ENCODE assay signal across 8 cellular contexts in genomic region chr4:16225139-16225538, GRCh38. TPM values are rescaled to one million over a fixed set of nuclear protein-coding genes. Genes with fewer than 3 reads are reported as not detected.
DNase-seq lines count a peak whose midpoint lies in the region; ATAC-seq and TF ChIP-seq lines count a peak whose summit lies in the region.

No MANE protein-coding gene starts in this region.

- H3K27ac ChIP-seq in thyroid gland = peak overlapping the region; percentile 71 to 96 (median 84)

- intact Hi-C loops in thyroid gland (cut with DNase I) = no loop called here

- H3K4me3 Mint-ChIP-seq in activated naive CD8-positive, alpha-beta T cell treated with anti-CD3 and anti-CD28 coated beads, Interleukin-2, amount 10 ng/mL, durations not matched to agents 7 days and 5 days = peak overlapping the region; percentile 90
- peak overlapping the region; percentile 86 to 91 (median 89) for H3K4me3 Mint-ChIP-seq in immature natural killer cell

- no peaks in the 10 kb centered on the region for H3K27me3 Mint-ChIP-seq in activated naive CD8-positive, alpha-beta T cell treated with anti-CD3 and anti-CD28 coated beads, Interleukin-2, amount 10 ng/mL, durations not matched to agents 7 days and 5 days
- H3K27me3 Mint-ChIP-seq in immature natural killer cell (ENCODE audit: low read depth in 3 of 3) = peaks cover 8 to 21% (median 13%) of the 10 kb centered on the region in 3 donors

- H3K9me3 Mint-ChIP-seq in activated naive CD8-positive, alpha-beta T cell treated with anti-CD3 and anti-CD28 coated beads, Interleukin-2, amount 10 ng/mL, durations not matched to agents 7 days and 5 days = no peaks in the 10 kb centered on the region
- H3K9me3 Mint-ChIP-seq in immature natural killer cell = no peaks in the 10 kb centered on the region

- H3K36me3 Mint-ChIP-seq in activated naive CD8-positive, alpha-beta T cell treated with anti-CD3 and anti-CD28 coated beads, Interleukin-2, amount 10 ng/mL, durations not matched to agents 7 days and 5 days = peaks cover 15% of the 10 kb centered on the region
- H3K36me3 Mint-ChIP-seq in immature natural killer cell = no peaks in the 10 kb centered on the region

- no peaks in the 10 kb centered on the region for H3K9me3 ChIP-seq in thyroid gland

- peak overlapping the region in 2 of 3 donors; percentile 53 to 67 for H3K4me3 ChIP-seq in thyroid gland (replicated peaks in 1 of 3)

- peaks cover 21 to 36% of the 10 kb centered on the region in 2 donors for H3K4me1 ChIP-seq in thyroid gland

- DNase-seq in AG08396 (ENCODE audit: low spot score) = peak; percentile 20
- DNase-seq in HT-29 (ENCODE audit: low spot score) = peak; percentile 26
- DNase-seq in activated naive CD8-positive, alpha-beta T cell treated with anti-CD3 and anti-CD28 coated beads, Interleukin-2, amount 10 ng/mL, durations not matched to agents 7 days and 5 days = no peak
- DNase-seq in immature natural killer cell = peak in 2 of 3 donors; percentile 6 to 14
- DNase-seq in thyroid gland = no peak
- no peak for DNase-seq in SKM-1 (lab: John Stamatoyannopoulos, UW; ENCODE audit: unreplicated experiment)
- DNase-seq in GM19240 (ENCODE audit: insufficient read length, low spot score) = no peak

- POLR2A ChIA-PET in activated naive CD8-positive, alpha-beta T cell treated with anti-CD3 and anti-CD28 coated beads, Interleukin-2, amount 10 ng/mL, durations not matched to agents 7 days and 5 days (lab: Charles Lee) = interaction anchor here (0.7 to 3.0 kb wide), 4 partner anchors 13 to 456 kb away, joined by 3 to 19 read pairs (median 4); no protein-coding TSS in a partner anchor

- 7 to 11% methylated on average over 5 of the region's 5 CpGs for WGBS in thyroid gland, 2 donors

- TF ChIP-seq CTCF in thyroid gland (IDR thresholded peaks at IDR 0.05) = no peak

- TF ChIP-seq POLR2A in thyroid gland (IDR thresholded peaks at IDR 0.05) = no peak

- H3K36me3 ChIP-seq in thyroid gland = no peaks in the 10 kb centered on the region

- H3K27me3 ChIP-seq in thyroid gland = no peaks in the 10 kb centered on the region

- H3K4me1 Mint-ChIP-seq in activated naive CD8-positive, alpha-beta T cell treated with anti-CD3 and anti-CD28 coated beads, Interleukin-2, amount 10 ng/mL, durations not matched to agents 7 days and 5 days = peaks cover 39% of the 10 kb centered on the region
- H3K4me1 Mint-ChIP-seq in immature natural killer cell = peaks cover 46 to 52% of the 10 kb centered on the region in 2 donors

- ATAC-seq in activated naive CD8-positive, alpha-beta T cell treated with anti-CD3 and anti-CD28 coated beads, Interleukin-2, amount 10 ng/mL, durations not matched to agents 7 days and 5 days (ENCODE audit: low read depth) = no peak
- no peak for ATAC-seq in GM21367 (IDR thresholded peaks at IDR 0.05; ENCODE audit: unreplicated experiment)

- peak overlapping the region; percentile 95 for H3K27ac Mint-ChIP-seq in activated naive CD8-positive, alpha-beta T cell treated with anti-CD3 and anti-CD28 coated beads, Interleukin-2, amount 10 ng/mL, durations not matched to agents 7 days and 5 days
- peak overlapping the region; percentile 82 to 93 (median 90) for H3K27ac Mint-ChIP-seq in immature natural killer cell

RNA-seq across cellular contexts. Expression of gene TAPT1, which starts 1.1 kb away (rescaled TPM):
- total RNA-seq in HT-29 (2014; rRNA removed; shearing (Covaris generic)) = 6.7 and 6.9 TPM in 2 replicates
- total RNA-seq in activated naive CD8-positive, alpha-beta T cell treated with anti-CD3 and anti-CD28 coated beads, Interleukin-2, amount 10 ng/mL, durations not matched to agents 7 days and 5 days = 10 to 100 TPM; 46.1 TPM
- 10 to 100 TPM; 10.1 to 22.0 (median 17.9) TPM for polyA plus RNA-seq in immature natural killer cell
- total RNA-seq in thyroid gland = 10 to 100 TPM; 42.1 to 69.0 (median 53.5) TPM

Comparison
In these comparisons a context has a peak if more than half of its experiments do, and no peak if none do; other contexts are left out.
1. DNase-seq: peak in AG08396 (single experiment), HT-29 (single experiment) and immature natural killer cell (2 of 3); none in activated naive CD8-positive, alpha-beta T cell treated with anti-CD3 and anti-CD28 coated beads, Interleukin-2, amount 10 ng/mL, durations not matched to agents 7 days and 5 days (single experiment), thyroid gland (0 of 2), SKM-1 (single experiment) and GM19240 (single experiment).